7 cellular contexts compared by ENCODE assay signal in the genomic region with DNA sequence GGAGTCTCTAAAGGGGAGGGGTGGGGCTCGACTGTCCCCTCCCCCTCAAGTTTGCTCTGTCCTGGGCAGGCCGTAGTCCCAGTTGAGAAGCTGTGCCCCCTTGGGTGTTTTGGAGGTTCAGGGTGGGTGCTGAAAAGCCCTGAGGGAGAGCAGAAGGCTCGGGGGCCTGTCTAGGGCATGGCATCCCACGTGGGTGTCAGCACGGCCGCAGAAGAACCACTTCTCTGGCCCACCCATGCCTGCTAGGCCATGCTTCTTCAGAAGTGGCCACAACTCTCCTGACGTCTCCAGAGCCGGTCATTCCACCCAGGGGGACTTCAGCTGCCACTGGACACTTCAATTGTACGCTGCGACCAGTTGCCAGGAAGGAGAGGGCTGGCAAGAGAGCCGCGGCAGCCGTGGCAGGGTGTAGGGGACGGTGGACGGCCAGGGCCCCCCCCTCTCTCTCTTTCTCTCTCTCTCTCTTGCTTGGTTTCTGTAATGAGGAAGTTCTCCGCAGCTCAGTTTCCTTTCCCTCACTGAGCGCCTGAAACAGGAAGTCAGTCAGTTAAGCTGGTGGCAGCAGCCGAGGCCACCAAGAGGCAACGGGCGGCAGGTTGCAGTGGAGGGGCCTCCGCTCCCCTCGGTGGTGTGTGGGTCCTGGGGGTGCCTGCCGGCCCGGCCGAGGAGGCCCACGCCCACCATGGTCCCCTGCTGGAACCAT. TPM values are rescaled to one million over a fixed set of nuclear protein-coding genes. Genes with fewer than 3 reads are reported as not detected.
DNase-seq lines count a peak whose midpoint lies in the region; ATAC-seq and TF ChIP-seq lines count a peak whose summit lies in the region.

A gene (plus strand): TSS at position 546 of the 703 bp plus-strand sequence. CDS start 137 bp downstream, at position 683.

- H3K27me3 ChIP-seq in osteoblast (ENCODE audit: insufficient read depth, low read length): no peaks in the 10 kb centered on the region
- no peaks in the 10 kb centered on the region for H3K27me3 ChIP-seq in uterus

- no peak within 1 kb of the TSS for H3K4me2 ChIP-seq in osteoblast (ENCODE audit: insufficient read depth, low read length)

- no peaks in the 10 kb centered on the region for H3K9me3 ChIP-seq in osteoblast (ENCODE audit: low read depth, low read length)
- no peaks in the 10 kb centered on the region for H3K9me3 ChIP-seq in uterus

- peak; percentile 59 for DNase-seq in activated CD4-positive, CD25-positive, alpha-beta regulatory T cell treated with anti-CD3 and anti-CD28 coated beads, Interleukin-2, amount 50 U/mL, for 16 hours (ENCODE audit: low read depth, low spot score)
- DNase-seq in coronary artery (ENCODE audit: low spot score): peak; percentile 74
- DNase-seq in osteoblast (ENCODE audit: insufficient read length, low spot score, missing footprints): no peak
- no peak for DNase-seq in uterus
- DNase-seq in NCI-H748 treated with DMSO at 0.1 percent for 48 hours (lab: John Stamatoyannopoulos, UW): no peak

- H3K36me3 ChIP-seq in osteoblast (ENCODE audit: insufficient read depth, low read length) (no peaks in the 10 kb centered on the region), uterus (no peaks in the 10 kb centered on the region)

- H3K79me2 ChIP-seq in osteoblast (ENCODE audit: insufficient read depth, low read length): no peaks in the 10 kb centered on the region

- intact Hi-C loops in uterus (cut with DNase I; ENCODE audit: low total_unique reads): no loop called here

- H3K4me1 ChIP-seq in osteoblast (ENCODE audit: insufficient read depth, low read length) (no peaks in the 10 kb centered on the region), uterus (no peaks in the 10 kb centered on the region)

- H3K27ac ChIP-seq in coronary artery (peak within 1 kb of the TSS; percentile 19 to 85), osteoblast (ENCODE audit: low read depth, low read length) (no peak within 1 kb of the TSS), uterus (peak within 1 kb of the TSS; percentile 59 to 63)

- peak within 1 kb of the TSS; percentile 47 for H2AFZ ChIP-seq in osteoblast (ENCODE audit: low read length)

- no peaks in the 10 kb centered on the region for H4K20me1 ChIP-seq in osteoblast (ENCODE audit: insufficient read depth, low read length)

- TF ChIP-seq CTCF in coronary artery (IDR thresholded peaks at IDR 0.05) (no peak), osteoblast (IDR thresholded peaks at IDR 0.05; ENCODE audit: extremely low read depth, low read depth, low read length) (no peak), uterus (IDR thresholded peaks at IDR 0.05) (no peak)

- peak; percentile 36 for ATAC-seq in GM19328 (IDR thresholded peaks at IDR 0.05; ENCODE audit: unreplicated experiment)
- ATAC-seq in HG03457 (IDR thresholded peaks at IDR 0.05; ENCODE audit: unreplicated experiment): peak; percentile 30

- H3K4me3 ChIP-seq in coronary artery: peak within 1 kb of the TSS; percentile 69
- no peak within 1 kb of the TSS for H3K4me3 ChIP-seq in osteoblast (ENCODE audit: insufficient read depth, low read length)
- H3K4me3 ChIP-seq in uterus: peak within 1 kb of the TSS; percentile 16 to 19

- no peak for TF ChIP-seq POLR2A in uterus (IDR thresholded peaks at IDR 0.05)

RNA-seq across cellular contexts. Expression of the gene that starts here (rescaled TPM):
- total RNA-seq in osteoblast (under 0.01 TPM in 2 replicates), uterus (10 to 100 TPM; 14.2 to 37.9 (median 22.3) TPM)

Comparison
In these comparisons a context has a peak if more than half of its experiments do, and no peak if none do; other contexts are left out.
1. RNA of the gene that starts here (total RNA-seq): 14.2 to 37.9 TPM in uterus; under 0.01 TPM in osteoblast; every median in the first group is over 10 times any median in the second.
2. DNase-seq: peak in activated CD4-positive, CD25-positive, alpha-beta regulatory T cell treated with anti-CD3 and anti-CD28 coated beads, Interleukin-2, amount 50 U/mL, for 16 hours (single experiment) and coronary artery (single experiment); none in osteoblast (single experiment), uterus (0 of 2) and NCI-H748 treated with DMSO at 0.1 percent for 48 hours (single experiment).